Comparison of ENCODE assay signal across 1 cellular context in the genomic region with DNA sequence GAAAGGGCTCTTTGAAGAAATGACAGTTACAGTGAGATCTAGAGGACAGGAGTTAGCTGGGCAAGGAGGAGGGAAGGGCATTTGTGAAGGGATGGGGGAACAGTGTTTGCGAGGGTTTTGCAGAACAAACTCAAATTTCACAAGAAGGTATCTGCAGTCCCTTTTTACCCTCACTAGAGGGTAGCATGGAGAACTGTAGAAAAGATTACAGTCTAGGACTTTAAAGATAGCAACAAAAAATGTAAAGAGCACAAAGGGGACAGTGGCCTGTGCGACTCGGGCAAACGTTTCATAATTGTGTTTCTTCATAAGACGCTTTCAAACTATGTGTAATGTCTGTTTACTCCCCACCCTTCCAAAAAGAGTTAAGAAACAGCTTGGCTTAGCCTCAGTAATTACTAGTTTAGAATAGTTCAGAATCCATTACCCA.
TF ChIP-seq lines count a peak whose summit lies in the region.

No MANE protein-coding gene starts in this region.

TF ChIP-seq in HepG2, 621 proteins besides CTCF, POLR2A, EP300 and RAD21 (continued from another document and continues in another):
- TF ChIP-seq, protein P1, sequence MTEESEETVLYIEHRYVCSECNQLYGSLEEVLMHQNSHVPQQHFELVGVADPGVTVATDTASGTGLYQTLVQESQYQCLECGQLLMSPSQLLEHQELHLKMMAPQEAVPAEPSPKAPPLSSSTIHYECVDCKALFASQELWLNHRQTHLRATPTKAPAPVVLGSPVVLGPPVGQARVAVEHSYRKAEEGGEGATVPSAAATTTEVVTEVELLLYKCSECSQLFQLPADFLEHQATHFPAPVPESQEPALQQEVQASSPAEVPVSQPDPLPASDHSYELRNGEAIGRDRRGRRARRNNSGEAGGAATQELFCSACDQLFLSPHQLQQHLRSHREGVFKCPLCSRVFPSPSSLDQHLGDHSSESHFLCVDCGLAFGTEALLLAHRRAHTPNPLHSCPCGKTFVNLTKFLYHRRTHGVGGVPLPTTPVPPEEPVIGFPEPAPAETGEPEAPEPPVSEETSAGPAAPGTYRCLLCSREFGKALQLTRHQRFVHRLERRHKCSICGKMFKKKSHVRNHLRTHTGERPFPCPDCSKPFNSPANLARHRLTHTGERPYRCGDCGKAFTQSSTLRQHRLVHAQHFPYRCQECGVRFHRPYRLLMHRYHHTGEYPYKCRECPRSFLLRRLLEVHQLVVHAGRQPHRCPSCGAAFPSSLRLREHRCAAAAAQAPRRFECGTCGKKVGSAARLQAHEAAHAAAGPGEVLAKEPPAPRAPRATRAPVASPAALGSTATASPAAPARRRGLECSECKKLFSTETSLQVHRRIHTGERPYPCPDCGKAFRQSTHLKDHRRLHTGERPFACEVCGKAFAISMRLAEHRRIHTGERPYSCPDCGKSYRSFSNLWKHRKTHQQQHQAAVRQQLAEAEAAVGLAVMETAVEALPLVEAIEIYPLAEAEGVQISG (CRISPR knock-in tag; IDR thresholded peaks at IDR 0.05) = peak; percentile 27; the same call in 1 of the 2 replicates
- TF ChIP-seq DMAP1 (CRISPR knock-in tag; IDR thresholded peaks at IDR 0.05) (0 out of 2 replicates have a peak, but pooled peaks have one; percentile 28), ZNF333 (CRISPR knock-in tag; IDR thresholded peaks at IDR 0.05; ENCODE audit: borderline replicate concordance) (0 out of 2 replicates have a peak, but pooled peaks have one; percentile 58), CC2D1A (CRISPR knock-in tag; IDR thresholded peaks at IDR 0.05) (no peak), ZNF792 (CRISPR knock-in tag; IDR thresholded peaks at IDR 0.05) (peak; percentile 55; the same call in 1 of the 2 replicates), MIXL1 (CRISPR knock-in tag; IDR thresholded peaks at IDR 0.05) (peak; percentile 82), SMAD3 (CRISPR knock-in tag; IDR thresholded peaks at IDR 0.05) (peak; percentile 79; the same call in 1 of the 2 replicates), ZNF562 (CRISPR knock-in tag; IDR thresholded peaks at IDR 0.05; ENCODE audit: borderline replicate concordance) (no peak), MIER3 (CRISPR knock-in tag; IDR thresholded peaks at IDR 0.05; ENCODE audit: borderline replicate concordance) (peak; percentile 90), SAP130 (CRISPR knock-in tag; IDR thresholded peaks at IDR 0.05; ENCODE audit: low read depth) (peak; percentile 64; the same call in 1 of the 2 replicates), TBX3 (IDR thresholded peaks at IDR 0.05; ENCODE audit: borderline replicate concordance) (no peak), ZNF317 (CRISPR knock-in tag; IDR thresholded peaks at IDR 0.05) (peak; percentile 27; the same call in 1 of the 2 replicates), MAFG (CRISPR knock-in tag; IDR thresholded peaks at IDR 0.05) (no peak), ARID2 (CRISPR knock-in tag; IDR thresholded peaks at IDR 0.05; ENCODE audit: borderline replicate concordance) (no peak), ZNF781 (CRISPR knock-in tag; IDR thresholded peaks at IDR 0.05; ENCODE audit: borderline replicate concordance, not compliant biosample characterization) (peak; percentile 4), PCBP1 (IDR thresholded peaks at IDR 0.05; ENCODE audit: borderline replicate concordance, low read depth, low read length) (0 out of 2 replicates have a peak, but pooled peaks have one; percentile 11), MAFK (conservative IDR thresholded peaks at IDR 0.05 in 1 of 2, IDR thresholded peaks at IDR 0.05 in 1 of 2; ENCODE audit: low read length in 2 of 2) (no peak), PITX1 (CRISPR knock-in tag; IDR thresholded peaks at IDR 0.05) (0 out of 2 replicates have a peak, but pooled peaks have one; percentile 34), IRX3 (CRISPR knock-in tag; IDR thresholded peaks at IDR 0.05; ENCODE audit: borderline replicate concordance, low read depth) (no peak), MED8 (CRISPR knock-in tag; IDR thresholded peaks at IDR 0.05; ENCODE audit: insufficient replicate concordance) (peak; percentile 29), ELF4 (CRISPR knock-in tag; IDR thresholded peaks at IDR 0.05; ENCODE audit: borderline replicate concordance) (peak; percentile 59; the same call in 1 of the 2 replicates)
- TF ChIP-seq, protein P2, sequence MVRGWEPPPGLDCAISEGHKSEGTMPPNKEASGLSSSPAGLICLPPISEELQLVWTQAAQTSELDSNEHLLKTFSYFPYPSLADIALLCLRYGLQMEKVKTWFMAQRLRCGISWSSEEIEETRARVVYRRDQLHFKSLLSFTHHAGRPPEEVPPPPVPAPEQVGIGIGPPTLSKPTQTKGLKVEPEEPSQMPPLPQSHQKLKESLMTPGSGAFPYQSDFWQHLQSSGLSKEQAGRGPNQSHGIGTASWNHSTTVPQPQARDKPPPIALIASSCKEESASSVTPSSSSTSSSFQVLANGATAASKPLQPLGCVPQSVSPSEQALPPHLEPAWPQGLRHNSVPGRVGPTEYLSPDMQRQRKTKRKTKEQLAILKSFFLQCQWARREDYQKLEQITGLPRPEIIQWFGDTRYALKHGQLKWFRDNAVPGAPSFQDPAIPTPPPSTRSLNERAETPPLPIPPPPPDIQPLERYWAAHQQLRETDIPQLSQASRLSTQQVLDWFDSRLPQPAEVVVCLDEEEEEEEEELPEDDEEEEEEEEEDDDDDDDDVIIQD (CRISPR knock-in tag; IDR thresholded peaks at IDR 0.05; ENCODE audit: low read depth) = peak; percentile 39; the same call in 1 of the 2 replicates
- TF ChIP-seq, protein P3, sequence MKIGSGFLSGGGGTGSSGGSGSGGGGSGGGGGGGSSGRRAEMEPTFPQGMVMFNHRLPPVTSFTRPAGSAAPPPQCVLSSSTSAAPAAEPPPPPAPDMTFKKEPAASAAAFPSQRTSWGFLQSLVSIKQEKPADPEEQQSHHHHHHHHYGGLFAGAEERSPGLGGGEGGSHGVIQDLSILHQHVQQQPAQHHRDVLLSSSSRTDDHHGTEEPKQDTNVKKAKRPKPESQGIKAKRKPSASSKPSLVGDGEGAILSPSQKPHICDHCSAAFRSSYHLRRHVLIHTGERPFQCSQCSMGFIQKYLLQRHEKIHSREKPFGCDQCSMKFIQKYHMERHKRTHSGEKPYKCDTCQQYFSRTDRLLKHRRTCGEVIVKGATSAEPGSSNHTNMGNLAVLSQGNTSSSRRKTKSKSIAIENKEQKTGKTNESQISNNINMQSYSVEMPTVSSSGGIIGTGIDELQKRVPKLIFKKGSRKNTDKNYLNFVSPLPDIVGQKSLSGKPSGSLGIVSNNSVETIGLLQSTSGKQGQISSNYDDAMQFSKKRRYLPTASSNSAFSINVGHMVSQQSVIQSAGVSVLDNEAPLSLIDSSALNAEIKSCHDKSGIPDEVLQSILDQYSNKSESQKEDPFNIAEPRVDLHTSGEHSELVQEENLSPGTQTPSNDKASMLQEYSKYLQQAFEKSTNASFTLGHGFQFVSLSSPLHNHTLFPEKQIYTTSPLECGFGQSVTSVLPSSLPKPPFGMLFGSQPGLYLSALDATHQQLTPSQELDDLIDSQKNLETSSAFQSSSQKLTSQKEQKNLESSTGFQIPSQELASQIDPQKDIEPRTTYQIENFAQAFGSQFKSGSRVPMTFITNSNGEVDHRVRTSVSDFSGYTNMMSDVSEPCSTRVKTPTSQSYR (CRISPR knock-in tag; IDR thresholded peaks at IDR 0.05; ENCODE audit: borderline replicate concordance) = 0 out of 2 replicates have a peak, but pooled peaks have one; percentile 6
- TF ChIP-seq, protein P4, sequence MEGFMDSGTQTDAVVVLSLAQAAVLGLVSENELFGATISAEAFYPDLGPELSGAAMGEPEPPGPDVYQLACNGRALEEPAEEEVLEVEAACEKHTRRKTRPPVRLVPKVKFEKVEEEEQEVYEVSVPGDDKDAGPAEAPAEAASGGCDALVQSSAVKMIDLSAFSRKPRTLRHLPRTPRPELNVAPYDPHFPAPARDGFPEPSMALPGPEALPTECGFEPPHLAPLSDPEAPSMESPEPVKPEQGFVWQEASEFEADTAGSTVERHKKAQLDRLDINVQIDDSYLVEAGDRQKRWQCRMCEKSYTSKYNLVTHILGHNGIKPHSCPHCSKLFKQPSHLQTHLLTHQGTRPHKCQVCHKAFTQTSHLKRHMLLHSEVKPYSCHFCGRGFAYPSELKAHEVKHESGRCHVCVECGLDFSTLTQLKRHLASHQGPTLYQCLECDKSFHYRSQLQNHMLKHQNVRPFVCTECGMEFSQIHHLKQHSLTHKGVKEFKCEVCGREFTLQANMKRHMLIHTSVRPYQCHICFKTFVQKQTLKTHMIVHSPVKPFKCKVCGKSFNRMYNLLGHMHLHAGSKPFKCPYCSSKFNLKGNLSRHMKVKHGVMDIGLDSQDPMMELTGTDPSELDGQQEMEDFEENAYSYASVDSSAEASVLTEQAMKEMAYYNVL (CRISPR knock-in tag; IDR thresholded peaks at IDR 0.05; ENCODE audit: borderline replicate concordance) = no peak
- TF ChIP-seq, protein P5, sequence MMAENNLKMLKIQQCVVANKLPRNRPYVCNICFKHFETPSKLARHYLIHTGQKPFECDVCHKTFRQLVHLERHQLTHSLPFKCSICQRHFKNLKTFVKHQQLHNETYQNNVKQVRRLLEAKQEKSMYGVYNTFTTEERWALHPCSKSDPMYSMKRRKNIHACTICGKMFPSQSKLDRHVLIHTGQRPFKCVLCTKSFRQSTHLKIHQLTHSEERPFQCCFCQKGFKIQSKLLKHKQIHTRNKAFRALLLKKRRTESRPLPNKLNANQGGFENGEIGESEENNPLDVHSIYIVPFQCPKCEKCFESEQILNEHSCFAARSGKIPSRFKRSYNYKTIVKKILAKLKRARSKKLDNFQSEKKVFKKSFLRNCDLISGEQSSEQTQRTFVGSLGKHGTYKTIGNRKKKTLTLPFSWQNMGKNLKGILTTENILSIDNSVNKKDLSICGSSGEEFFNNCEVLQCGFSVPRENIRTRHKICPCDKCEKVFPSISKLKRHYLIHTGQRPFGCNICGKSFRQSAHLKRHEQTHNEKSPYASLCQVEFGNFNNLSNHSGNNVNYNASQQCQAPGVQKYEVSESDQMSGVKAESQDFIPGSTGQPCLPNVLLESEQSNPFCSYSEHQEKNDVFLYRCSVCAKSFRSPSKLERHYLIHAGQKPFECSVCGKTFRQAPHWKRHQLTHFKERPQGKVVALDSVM (CRISPR knock-in tag; IDR thresholded peaks at IDR 0.05) = peak; percentile 34; the same call in 1 of the 2 replicates
- TF ChIP-seq, protein P6, sequence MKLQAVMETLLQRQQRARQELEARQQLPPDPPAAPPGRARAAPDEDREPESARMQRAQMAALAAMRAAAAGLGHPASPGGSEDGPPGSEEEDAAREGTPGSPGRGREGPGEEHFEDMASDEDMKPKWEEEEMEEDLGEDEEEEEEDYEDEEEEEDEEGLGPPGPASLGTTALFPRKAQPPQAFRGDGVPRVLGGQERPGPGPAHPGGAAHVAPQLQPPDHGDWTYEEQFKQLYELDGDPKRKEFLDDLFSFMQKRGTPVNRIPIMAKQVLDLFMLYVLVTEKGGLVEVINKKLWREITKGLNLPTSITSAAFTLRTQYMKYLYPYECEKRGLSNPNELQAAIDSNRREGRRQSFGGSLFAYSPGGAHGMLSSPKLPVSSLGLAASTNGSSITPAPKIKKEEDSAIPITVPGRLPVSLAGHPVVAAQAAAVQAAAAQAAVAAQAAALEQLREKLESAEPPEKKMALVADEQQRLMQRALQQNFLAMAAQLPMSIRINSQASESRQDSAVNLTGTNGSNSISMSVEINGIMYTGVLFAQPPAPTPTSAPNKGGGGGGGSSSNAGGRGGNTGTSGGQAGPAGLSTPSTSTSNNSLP (IDR thresholded peaks at IDR 0.05; ENCODE audit: low read depth, low read length) = peak; percentile 47; the same call in 1 of the 2 replicates
- TF ChIP-seq, protein P7, sequence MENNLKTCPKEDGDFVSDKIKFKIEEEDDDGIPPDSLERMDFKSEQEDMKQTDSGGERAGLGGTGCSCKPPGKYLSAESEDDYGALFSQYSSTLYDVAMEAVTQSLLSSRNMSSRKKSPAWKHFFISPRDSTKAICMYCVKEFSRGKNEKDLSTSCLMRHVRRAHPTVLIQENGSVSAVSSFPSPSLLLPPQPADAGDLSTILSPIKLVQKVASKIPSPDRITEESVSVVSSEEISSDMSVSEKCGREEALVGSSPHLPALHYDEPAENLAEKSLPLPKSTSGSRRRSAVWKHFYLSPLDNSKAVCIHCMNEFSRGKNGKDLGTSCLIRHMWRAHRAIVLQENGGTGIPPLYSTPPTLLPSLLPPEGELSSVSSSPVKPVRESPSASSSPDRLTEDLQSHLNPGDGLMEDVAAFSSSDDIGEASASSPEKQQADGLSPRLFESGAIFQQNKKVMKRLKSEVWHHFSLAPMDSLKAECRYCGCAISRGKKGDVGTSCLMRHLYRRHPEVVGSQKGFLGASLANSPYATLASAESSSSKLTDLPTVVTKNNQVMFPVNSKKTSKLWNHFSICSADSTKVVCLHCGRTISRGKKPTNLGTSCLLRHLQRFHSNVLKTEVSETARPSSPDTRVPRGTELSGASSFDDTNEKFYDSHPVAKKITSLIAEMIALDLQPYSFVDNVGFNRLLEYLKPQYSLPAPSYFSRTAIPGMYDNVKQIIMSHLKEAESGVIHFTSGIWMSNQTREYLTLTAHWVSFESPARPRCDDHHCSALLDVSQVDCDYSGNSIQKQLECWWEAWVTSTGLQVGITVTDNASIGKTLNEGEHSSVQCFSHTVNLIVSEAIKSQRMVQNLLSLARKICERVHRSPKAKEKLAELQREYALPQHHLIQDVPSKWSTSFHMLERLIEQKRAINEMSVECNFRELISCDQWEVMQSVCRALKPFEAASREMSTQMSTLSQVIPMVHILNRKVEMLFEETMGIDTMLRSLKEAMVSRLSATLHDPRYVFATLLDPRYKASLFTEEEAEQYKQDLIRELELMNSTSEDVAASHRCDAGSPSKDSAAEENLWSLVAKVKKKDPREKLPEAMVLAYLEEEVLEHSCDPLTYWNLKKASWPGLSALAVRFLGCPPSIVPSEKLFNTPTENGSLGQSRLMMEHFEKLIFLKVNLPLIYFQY (CRISPR knock-in tag; IDR thresholded peaks at IDR 0.05; ENCODE audit: borderline replicate concordance) = no peak
- TF ChIP-seq, protein P8, sequence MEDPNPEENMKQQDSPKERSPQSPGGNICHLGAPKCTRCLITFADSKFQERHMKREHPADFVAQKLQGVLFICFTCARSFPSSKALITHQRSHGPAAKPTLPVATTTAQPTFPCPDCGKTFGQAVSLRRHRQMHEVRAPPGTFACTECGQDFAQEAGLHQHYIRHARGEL (CRISPR knock-in tag; IDR thresholded peaks at IDR 0.05) = no peak
- TF ChIP-seq, protein P9, sequence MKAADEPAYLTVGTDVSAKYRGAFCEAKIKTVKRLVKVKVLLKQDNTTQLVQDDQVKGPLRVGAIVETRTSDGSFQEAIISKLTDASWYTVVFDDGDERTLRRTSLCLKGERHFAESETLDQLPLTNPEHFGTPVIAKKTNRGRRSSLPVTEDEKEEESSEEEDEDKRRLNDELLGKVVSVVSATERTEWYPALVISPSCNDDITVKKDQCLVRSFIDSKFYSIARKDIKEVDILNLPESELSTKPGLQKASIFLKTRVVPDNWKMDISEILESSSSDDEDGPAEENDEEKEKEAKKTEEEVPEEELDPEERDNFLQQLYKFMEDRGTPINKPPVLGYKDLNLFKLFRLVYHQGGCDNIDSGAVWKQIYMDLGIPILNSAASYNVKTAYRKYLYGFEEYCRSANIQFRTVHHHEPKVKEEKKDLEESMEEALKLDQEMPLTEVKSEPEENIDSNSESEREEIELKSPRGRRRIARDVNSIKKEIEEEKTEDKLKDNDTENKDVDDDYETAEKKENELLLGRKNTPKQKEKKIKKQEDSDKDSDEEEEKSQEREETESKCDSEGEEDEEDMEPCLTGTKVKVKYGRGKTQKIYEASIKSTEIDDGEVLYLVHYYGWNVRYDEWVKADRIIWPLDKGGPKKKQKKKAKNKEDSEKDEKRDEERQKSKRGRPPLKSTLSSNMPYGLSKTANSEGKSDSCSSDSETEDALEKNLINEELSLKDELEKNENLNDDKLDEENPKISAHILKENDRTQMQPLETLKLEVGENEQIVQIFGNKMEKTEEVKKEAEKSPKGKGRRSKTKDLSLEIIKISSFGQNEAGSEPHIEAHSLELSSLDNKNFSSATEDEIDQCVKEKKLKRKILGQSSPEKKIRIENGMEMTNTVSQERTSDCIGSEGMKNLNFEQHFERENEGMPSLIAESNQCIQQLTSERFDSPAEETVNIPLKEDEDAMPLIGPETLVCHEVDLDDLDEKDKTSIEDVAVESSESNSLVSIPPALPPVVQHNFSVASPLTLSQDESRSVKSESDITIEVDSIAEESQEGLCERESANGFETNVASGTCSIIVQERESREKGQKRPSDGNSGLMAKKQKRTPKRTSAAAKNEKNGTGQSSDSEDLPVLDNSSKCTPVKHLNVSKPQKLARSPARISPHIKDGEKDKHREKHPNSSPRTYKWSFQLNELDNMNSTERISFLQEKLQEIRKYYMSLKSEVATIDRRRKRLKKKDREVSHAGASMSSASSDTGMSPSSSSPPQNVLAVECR (CRISPR knock-in tag; IDR thresholded peaks at IDR 0.05; ENCODE audit: borderline replicate concordance) = no peak
